ENCODE assay signal across 8 cellular contexts in genomic region chr1:180881806-180882509, GRCh38. TPM values are rescaled to one million over a fixed set of nuclear protein-coding genes. Genes with fewer than 3 reads are reported as not detected.
A peak's percentile ranks its signal among the peaks of the same experiment; 100 is the strongest.
DNase-seq lines count a peak whose midpoint lies in the region; ATAC-seq and TF ChIP-seq lines count a peak whose summit lies in the region.

No MANE protein-coding gene starts in this region.

- peaks cover 3% of the 10 kb centered on the region; the same call in 1 of the 2 replicates for H3K9me1 ChIP-seq in IMR-90 (ENCODE audit: insufficient read depth, low read length)

- H3K18ac ChIP-seq in IMR-90 (ENCODE audit: low read depth, low read length) = no peak overlapping the region

- H3K36me3 Mint-ChIP-seq in activated naive CD8-positive, alpha-beta T cell = peaks cover 13% of the 10 kb centered on the region
- H3K36me3 Mint-ChIP-seq in activated naive CD8-positive, alpha-beta T cell treated with anti-CD3 and anti-CD28 coated beads, Interleukin-2, amount 50 U/mL, for 24 hours (ENCODE audit: low read depth) = peaks cover 4% of the 10 kb centered on the region
- peaks cover 4% of the 10 kb centered on the region for H3K36me3 Mint-ChIP-seq in chondrocyte (ENCODE audit: low read depth)

- WGBS in IMR-90 (ENCODE audit: extremely low coverage in 2 of 2, insufficient read length in 1 of 2), 2 experiments = no CpG with 5 or more reads among the region's 6 CpGs
- WGBS in liver = 78% methylated on average over 6 of the region's 6 CpGs

- H3K27ac ChIP-seq in IMR-90 (ENCODE audit: insufficient read depth, low read length) = no peak overlapping the region
- no peak overlapping the region for H3K27ac ChIP-seq in liver (ENCODE audit: low read depth in 1 of 2, low read length in 2 of 2)
- H3K27ac ChIP-seq in effector memory CD4-positive, alpha-beta T cell (ENCODE audit: insufficient read depth, low read length, poor library complexity, severe bottlenecking) = no peak overlapping the region

- no peak overlapping the region; the same call in 1 of the 2 replicates for H3K4me2 ChIP-seq in IMR-90 (ENCODE audit: low read depth, low read length)

- H2AK5ac ChIP-seq in IMR-90 (ENCODE audit: low read depth, low read length) = 0 out of 2 replicates have a peak overlapping the region, but pooled peaks have one; percentile 31

- H4K5ac ChIP-seq in IMR-90 (ENCODE audit: low read depth, low read length) = no peak overlapping the region

- no peak overlapping the region for H4K91ac ChIP-seq in IMR-90 (ENCODE audit: insufficient read depth, low read depth, low read length)

- in situ Hi-C loops in IMR-90 (cut with MboI; ENCODE audit: low sequenced_read_pairs) = loop anchor here (5.0 kb wide), 1 partner anchor 260 kb away; no protein-coding TSS in a partner anchor

- H3K56ac ChIP-seq in IMR-90 (ENCODE audit: extremely low read depth, insufficient read depth, low read length) = no peak overlapping the region

- no peak overlapping the region for H2AFZ ChIP-seq in IMR-90 (replicated peaks; ENCODE audit: low read length, poor library complexity)

- no peak overlapping the region for H2BK20ac ChIP-seq in IMR-90 (ENCODE audit: low read depth, low read length)

- H3K27ac Mint-ChIP-seq in activated naive CD8-positive, alpha-beta T cell = peak overlapping the region; percentile 23
- no peak overlapping the region for H3K27ac Mint-ChIP-seq in activated naive CD8-positive, alpha-beta T cell treated with anti-CD3 and anti-CD28 coated beads, Interleukin-2, amount 50 U/mL, for 24 hours
- H3K27ac Mint-ChIP-seq in chondrocyte (ENCODE audit: unreplicated experiment) = no peak overlapping the region

- H3K9ac ChIP-seq in IMR-90 (ENCODE audit: low read depth, low read length) (no peak overlapping the region), NT2/D1 (ENCODE audit: insufficient read length, low read depth) (no peak overlapping the region), liver (ENCODE audit: low read depth in 1 of 2, low read length in 2 of 2) (no peak overlapping the region)

- H4K8ac ChIP-seq in IMR-90 (ENCODE audit: low read depth in 2 of 2, low read length in 2 of 2) = no peak overlapping the region

- H3K36me3 ChIP-seq in IMR-90 (ENCODE audit: control insufficient read depth, insufficient read depth, low read length) = peaks cover 4% of the 10 kb centered on the region; the same call in 1 of the 2 replicates
- peaks cover 16% of the 10 kb centered on the region for H3K36me3 ChIP-seq in NT2/D1 (ENCODE audit: insufficient read depth, insufficient read length, low read length)
- H3K36me3 ChIP-seq in liver (ENCODE audit: control insufficient read depth in 4 of 4, insufficient read depth in 3 of 4, low read depth in 1 of 4, low read length in 3 of 4) = peaks cover 0 to 2% (median under 1%) of the 10 kb centered on the region in 4 donors
- H3K36me3 ChIP-seq in effector memory CD4-positive, alpha-beta T cell (ENCODE audit: control insufficient read depth, insufficient read depth, low read length) = peaks cover 9% of the 10 kb centered on the region

- no TSS peak for BruUV-seq in IMR-90 (replicated peaks; lab: Mats Ljungman, UMichigan)

- H3K4me3 ChIP-seq in IMR-90 (ENCODE audit: insufficient read depth, low read depth, low read length) = no peak overlapping the region
- H3K4me3 ChIP-seq in NT2/D1 (ENCODE audit: insufficient read length, low read depth) = no peak overlapping the region
- no peak overlapping the region for H3K4me3 ChIP-seq in liver (ENCODE audit: low read depth in 1 of 3, low read length in 3 of 3)
- no peak overlapping the region for H3K4me3 ChIP-seq in effector memory CD4-positive, alpha-beta T cell (ENCODE audit: insufficient read depth, low read depth, low read length, poor library complexity, severe bottlenecking)

- no peak overlapping the region for H2BK5ac ChIP-seq in IMR-90 (ENCODE audit: low read depth, low read length, poor library complexity, severe bottlenecking)

- dilution Hi-C loops in IMR-90 (cut with HindIII; ENCODE audit: low sequenced_read_pairs, unreplicated experiment) = no loop called here

- no peak for ATAC-seq in activated naive CD8-positive, alpha-beta T cell treated with anti-CD3 and anti-CD28 coated beads, Interleukin-2, amount 50 U/mL, for 24 hours
- ATAC-seq in IMR-90 (ENCODE audit: low read depth) (peak; percentile 75), HG03520 (IDR thresholded peaks at IDR 0.05; ENCODE audit: unreplicated experiment) (no peak)

- POLR2A ChIA-PET in IMR-90 (lab: Charles Lee; ENCODE audit: unreplicated experiment) = no interaction called here

- no peak overlapping the region for H3K4me3 Mint-ChIP-seq in activated naive CD8-positive, alpha-beta T cell
- no peak overlapping the region for H3K4me3 Mint-ChIP-seq in activated naive CD8-positive, alpha-beta T cell treated with anti-CD3 and anti-CD28 coated beads, Interleukin-2, amount 50 U/mL, for 24 hours
- no peak overlapping the region for H3K4me3 Mint-ChIP-seq in chondrocyte (ENCODE audit: unreplicated experiment)

- H2AK9ac ChIP-seq in IMR-90 (replicated peaks; ENCODE audit: low read depth, low read length, poor library complexity) = no peak overlapping the region

- H3K4me1 ChIP-seq in IMR-90 (ENCODE audit: control insufficient read depth, insufficient read depth, low read length) (peaks cover 4% of the 10 kb centered on the region), NT2/D1 (ENCODE audit: insufficient read depth, insufficient read length) (no peaks in the 10 kb centered on the region), liver (ENCODE audit: control insufficient read depth in 4 of 4, insufficient read depth in 4 of 4, low read length in 3 of 4) (peaks cover 0 to 2% (median 0%) of the 10 kb centered on the region in 4 donors)
- H3K4me1 ChIP-seq in effector memory CD4-positive, alpha-beta T cell (ENCODE audit: control insufficient read depth, insufficient read depth, low read length, poor library complexity, severe bottlenecking) = no peaks in the 10 kb centered on the region

- H2BK15ac ChIP-seq in IMR-90 (ENCODE audit: low read depth, low read length) = no peak overlapping the region

- no peak overlapping the region for H3K23ac ChIP-seq in IMR-90 (ENCODE audit: low read depth, low read length)

- H2BK120ac ChIP-seq in IMR-90 (ENCODE audit: low read depth, low read length) = no peak overlapping the region

- H3K14ac ChIP-seq in IMR-90 (replicated peaks; ENCODE audit: low read depth, low read length) = no peak overlapping the region

- no peaks in the 10 kb centered on the region for H4K20me1 ChIP-seq in IMR-90 (ENCODE audit: insufficient read depth, low read length)

- no peaks in the 10 kb centered on the region for H3K9me3 ChIP-seq in IMR-90 (ENCODE audit: control insufficient read depth, insufficient read depth, low read length)
- no peaks in the 10 kb centered on the region for H3K9me3 ChIP-seq in NT2/D1 (ENCODE audit: insufficient read depth, low read length)
- H3K9me3 ChIP-seq in liver (ENCODE audit: control insufficient read depth in 4 of 4, low read length in 3 of 4) = no peaks in the 10 kb centered on the region
- no peaks in the 10 kb centered on the region for H3K9me3 ChIP-seq in effector memory CD4-positive, alpha-beta T cell (ENCODE audit: control insufficient read depth, low read length)

- TF ChIP-seq POLR2A in IMR-90 (IDR thresholded peaks at IDR 0.05; ENCODE audit: low read depth, low read length) = no peak

- H3K27me3 Mint-ChIP-seq in activated naive CD8-positive, alpha-beta T cell = no peaks in the 10 kb centered on the region
- no peaks in the 10 kb centered on the region for H3K27me3 Mint-ChIP-seq in activated naive CD8-positive, alpha-beta T cell treated with anti-CD3 and anti-CD28 coated beads, Interleukin-2, amount 50 U/mL, for 24 hours
- no peaks in the 10 kb centered on the region for H3K27me3 Mint-ChIP-seq in chondrocyte (ENCODE audit: low read depth)

- intact Hi-C loops in IMR-90 (cut with micrococcal nuclease) = loop anchor here (1.0 to 5.0 kb wide), 3 partner anchors 210 to 284 kb away; no protein-coding TSS in a partner anchor

- no peaks in the 10 kb centered on the region for H3K27me3 ChIP-seq in IMR-90 (ENCODE audit: control insufficient read depth, insufficient read depth, low read length)
- no peaks in the 10 kb centered on the region for H3K27me3 ChIP-seq in NT2/D1 (ENCODE audit: insufficient read depth, insufficient read length)
- H3K27me3 ChIP-seq in liver (ENCODE audit: control insufficient read depth in 4 of 4, insufficient read depth in 4 of 4, low read length in 3 of 4) = no peaks in the 10 kb centered on the region
- no peaks in the 10 kb centered on the region for H3K27me3 ChIP-seq in effector memory CD4-positive, alpha-beta T cell (replicated peaks; ENCODE audit: control insufficient read depth, insufficient read depth, low read length, poor library complexity, severe bottlenecking)

- no peak for DNase-seq in activated naive CD8-positive, alpha-beta T cell treated with anti-CD3 and anti-CD28 coated beads, Interleukin-2, amount 50 U/mL, for 24 hours
- DNase-seq in IMR-90 (peak; percentile 67), NT2/D1 (ENCODE audit: low read depth, low spot score) (peak; percentile 38), chondrocyte (ENCODE audit: low spot score) (no peak)
- DNase-seq in effector memory CD4-positive, alpha-beta T cell = no peak

- no peaks in the 10 kb centered on the region for H3K9me3 Mint-ChIP-seq in activated naive CD8-positive, alpha-beta T cell (ENCODE audit: low read depth)
- no peaks in the 10 kb centered on the region for H3K9me3 Mint-ChIP-seq in activated naive CD8-positive, alpha-beta T cell treated with anti-CD3 and anti-CD28 coated beads, Interleukin-2, amount 50 U/mL, for 24 hours
- no peaks in the 10 kb centered on the region for H3K9me3 Mint-ChIP-seq in chondrocyte (ENCODE audit: low read depth)

- CTCF ChIA-PET in IMR-90 (lab: Yijun Ruan, JAX) = interaction anchor here (0.6 to 1.0 kb wide), 10 partner anchors 9 to 1605 kb away, joined by 3 to 12 read pairs (median 3); no protein-coding TSS in a partner anchor

- H3K79me1 ChIP-seq in IMR-90 (ENCODE audit: low read depth in 1 of 2, low read length in 2 of 2) = no peaks in the 10 kb centered on the region

- no peaks in the 10 kb centered on the region for H3K4me1 Mint-ChIP-seq in activated naive CD8-positive, alpha-beta T cell (ENCODE audit: low read depth)
- H3K4me1 Mint-ChIP-seq in activated naive CD8-positive, alpha-beta T cell treated with anti-CD3 and anti-CD28 coated beads, Interleukin-2, amount 50 U/mL, for 24 hours = no peaks in the 10 kb centered on the region
- peaks cover 6% of the 10 kb centered on the region for H3K4me1 Mint-ChIP-seq in chondrocyte (ENCODE audit: low read depth)

- peak; percentile 70 for TF ChIP-seq CTCF in IMR-90 (conservative IDR thresholded peaks at IDR 0.05; ENCODE audit: low read depth, low read length)
- peak; percentile 87 for TF ChIP-seq CTCF in chondrocyte (IDR thresholded peaks at IDR 0.05)
- peak; percentile 42 for TF ChIP-seq CTCF in liver (IDR thresholded peaks at IDR 0.05; ENCODE audit: low read depth, low read length, missing input control)

- TF ChIP-seq RAD21 in IMR-90 (IDR thresholded peaks at IDR 0.05; ENCODE audit: low read length) = peak; percentile 62
- peak; percentile 79 to 88 for TF ChIP-seq RAD21 in liver (IDR thresholded peaks at IDR 0.05)

- H3K4ac ChIP-seq in IMR-90 (ENCODE audit: low read depth, low read length) = no peak overlapping the region

RNA-seq across cellular contexts. Expression of gene KIAA1614, which starts 30.7 kb away (rescaled TPM):
- 1.7 and 1.8 TPM in 2 replicates for total RNA-seq in IMR-90 (2012; rRNA removed)
- 3.0 and 3.5 TPM in 2 replicates for polyA plus RNA-seq in IMR-90 (2012; rRNA removed)
- 2.5 and 4.1 TPM in 2 replicates for polyA plus RNA-seq in IMR-90 (2012; cell fraction: cytosol; rRNA removed)
- 4.3 and 9.2 TPM in 2 replicates for polyA plus RNA-seq in IMR-90 (2012; cell fraction: nucleus; rRNA removed; ENCODE audit: low replicate concordance)
- 5.3 to 8.4 TPM (median 8.2 TPM) in 3 replicates for total RNA-seq in chondrocyte
- total RNA-seq in liver = 1 to 10 TPM in 1 of 2 donors, under 1 TPM in 1; 0.50 to 1.1 TPM
- polyA plus RNA-seq in liver = under 1 TPM; 0.21 to 0.29 TPM

Comparison
In these comparisons a context has a peak if more than half of its experiments do, and no peak if none do; other contexts are left out.
1. DNase-seq: peak in IMR-90 (single experiment) and NT2/D1 (single experiment); none in activated naive CD8-positive, alpha-beta T cell treated with anti-CD3 and anti-CD28 coated beads, Interleukin-2, amount 50 U/mL, for 24 hours (single experiment), chondrocyte (single experiment) and effector memory CD4-positive, alpha-beta T cell (0 of 3).
2. Peak in every context shown above with its lines, with median percentiles within 50 percentile points of each other: CTCF ChIP-seq.